Comparison of ENCODE assay signal across 9 cellular contexts in the genomic region with DNA sequence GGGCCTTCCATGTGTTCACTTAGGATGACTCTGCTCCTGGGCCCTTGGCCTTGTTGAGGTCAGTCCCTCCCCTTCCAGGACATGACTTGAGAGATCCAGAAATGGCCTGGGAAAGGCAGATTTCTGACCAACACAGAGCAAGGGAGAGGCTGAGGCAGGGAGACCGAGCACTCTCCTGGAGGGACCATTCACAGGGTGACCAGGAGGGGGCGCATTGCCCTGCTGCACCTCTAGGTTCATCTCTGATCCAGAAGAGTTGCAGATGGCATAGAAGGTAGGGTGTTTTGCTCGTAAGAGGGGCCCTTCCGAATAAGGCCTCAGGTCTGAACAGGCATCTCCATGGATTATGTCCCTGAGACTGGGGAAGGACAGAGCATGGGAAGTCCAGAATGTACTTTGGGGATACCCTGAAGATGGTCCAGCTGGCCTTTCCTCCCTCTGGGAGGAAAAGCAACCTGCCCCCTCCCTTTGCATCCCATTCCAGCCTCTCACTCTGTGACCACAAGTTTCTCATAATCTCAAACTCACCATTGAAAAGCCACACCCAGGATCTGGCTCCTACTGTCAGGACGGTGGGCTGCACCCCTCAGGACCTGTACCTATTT. TPM values are rescaled to one million over a fixed set of nuclear protein-coding genes. Genes with fewer than 3 reads are reported as not detected.
A peak's percentile ranks its signal among the peaks of the same experiment; 100 is the strongest.
DNase-seq lines count a peak whose midpoint lies in the region; ATAC-seq, FAIRE-seq and TF ChIP-seq lines count a peak whose summit lies in the region.
"Had no signal": no experiment of that assay in that cellular context is flagged by ENCODE, and none has a peak within 500 bp of the region (broad histone marks: within the 10 kb centered on the region; RNA-seq: fewer than 3 reads in every experiment).

No MANE protein-coding gene starts in this region.

- FAIRE-seq in frontal cortex (lab: Jason Lieb, UNC): no peak
- FAIRE-seq: colon had no signal

- no peaks in the 10 kb centered on the region for H3K27me3 ChIP-seq in H7 (ENCODE audit: control insufficient read depth, insufficient read depth, low read length)

- H3K4me3 ChIP-seq in H7 (ENCODE audit: insufficient read depth, low read depth, low read length): no peak overlapping the region

- no peaks in the 10 kb centered on the region for H3K36me3 ChIP-seq in H7 (replicated peaks; ENCODE audit: control insufficient read depth, insufficient read depth, low read length)

- intact Hi-C loops in Right ventricle myocardium superior (cut with DNase I): loop anchor here (5.0 kb wide), 2 partner anchors 135 to 270 kb away; no protein-coding TSS in a partner anchor

- no peak overlapping the region for H3K4me3 Mint-ChIP-seq in stimulated activated effector memory CD8-positive, alpha-beta T cell treated with anti-CD3 and anti-CD28 coated beads, Interleukin-12 subunit alpha, Interleukin-12 subunit beta, amount 100 ng/mL, for 72 hours

- H3K36me3 Mint-ChIP-seq in stimulated activated effector memory CD8-positive, alpha-beta T cell treated with anti-CD3 and anti-CD28 coated beads, Interleukin-12 subunit alpha, Interleukin-12 subunit beta, amount 100 ng/mL, for 72 hours: no peaks in the 10 kb centered on the region

- peaks cover under 1% of the 10 kb centered on the region for H3K4me1 Mint-ChIP-seq in stimulated activated effector memory CD8-positive, alpha-beta T cell treated with anti-CD3 and anti-CD28 coated beads, Interleukin-12 subunit alpha, Interleukin-12 subunit beta, amount 100 ng/mL, for 72 hours

- no peaks in the 10 kb centered on the region for H3K9me3 Mint-ChIP-seq in stimulated activated effector memory CD8-positive, alpha-beta T cell treated with anti-CD3 and anti-CD28 coated beads, Interleukin-12 subunit alpha, Interleukin-12 subunit beta, amount 100 ng/mL, for 72 hours

- peak; percentile 50 for ATAC-seq in Right ventricle myocardium superior (ENCODE audit: poor library complexity)
- ATAC-seq in stimulated activated effector memory CD8-positive, alpha-beta T cell treated with anti-CD3 and anti-CD28 coated beads, Interleukin-12 subunit alpha, Interleukin-12 subunit beta, amount 100 ng/mL, for 72 hours: peak; percentile 63

- peak; percentile 85 for TF ChIP-seq CTCF in C4-2B (conservative IDR thresholded peaks at IDR 0.05)

- peak; percentile 69 for DNase-seq in H7
- peak; percentile 29 for DNase-seq in activated CD4-positive, alpha-beta T cell treated with anti-CD3 and anti-CD28 coated beads, Interleukin-2, amount 50 U/mL, for 1 hour
- DNase-seq in Right ventricle myocardium superior: no peak
- peak; percentile 35 to 62 for DNase-seq in stimulated activated effector memory CD8-positive, alpha-beta T cell treated with anti-CD3 and anti-CD28 coated beads, Interleukin-12 subunit alpha, Interleukin-12 subunit beta, amount 100 ng/mL, for 72 hours (ENCODE audit: low spot score in 2 of 2)
- DNase-seq in GDM1 (lab: John Stamatoyannopoulos, UW): no peak
- no peak for DNase-seq in frontal cortex (ENCODE audit: low spot score in 2 of 2)
- no peak for DNase-seq in NK-92 (lab: John Stamatoyannopoulos, UW; ENCODE audit: unreplicated experiment)

- H3K27ac ChIP-seq in C4-2B: no peak overlapping the region

- no peak overlapping the region for H3K27ac Mint-ChIP-seq in stimulated activated effector memory CD8-positive, alpha-beta T cell treated with anti-CD3 and anti-CD28 coated beads, Interleukin-12 subunit alpha, Interleukin-12 subunit beta, amount 100 ng/mL, for 72 hours

RNA-seq across cellular contexts. Expression of a gene that starts 6.6 kb away (rescaled TPM):
- total RNA-seq in H7 (2014; rRNA removed; shearing (Covaris generic)): 0.04 and 0.10 TPM in 2 replicates
- total RNA-seq in Right ventricle myocardium superior (not detected), frontal cortex (not detected)

Comparison
In these comparisons a context has a peak if more than half of its experiments do, and no peak if none do; other contexts are left out.
1. DNase-seq: peak in H7 (single experiment), activated CD4-positive, alpha-beta T cell treated with anti-CD3 and anti-CD28 coated beads, Interleukin-2, amount 50 U/mL, for 1 hour (single experiment) and stimulated activated effector memory CD8-positive, alpha-beta T cell treated with anti-CD3 and anti-CD28 coated beads, Interleukin-12 subunit alpha, Interleukin-12 subunit beta, amount 100 ng/mL, for 72 hours (2 of 2); none in Right ventricle myocardium superior (single experiment), GDM1 (single experiment), frontal cortex (0 of 2) and NK-92 (single experiment).